In genomic region chr2:56318147-56318546, GRCh38 we compare ENCODE assay signal across 30 cellular contexts.
"Had no signal": no experiment of that assay in that cellular context is flagged by ENCODE, and none has a peak within 500 bp of the region (broad histone marks: within the 10 kb centered on the region; RNA-seq: fewer than 3 reads in every experiment).

No MANE protein-coding gene starts in this region.

- FAIRE-seq: astrocyte, bronchial epithelial cell, frontal cortex, TTC549 had no signal

- H3K27me3 ChIP-seq: brain microvascular endothelial cell, dorsolateral prefrontal cortex had no signal

- H3K36me3 ChIP-seq: brain microvascular endothelial cell had no signal

- H3K4me3 ChIP-seq: coronary artery, dorsolateral prefrontal cortex had no signal

- ATAC-seq: activated naive CD4-positive, alpha-beta T cell treated with anti-CD3 and anti-CD28 coated beads, Interleukin-2, amount 50 U/mL, for 72 hours; activated T-cell treated with anti-CD3 and anti-CD28 coated beads, Interleukin-2, amount 50 U/mL, for 72 hours; esophagus mucosa; WTC11 had no signal

- H3K27ac ChIP-seq: brain microvascular endothelial cell, coronary artery, dorsolateral prefrontal cortex, VCaP had no signal

- DNase-seq: activated CD4-positive, alpha-beta memory T cell treated with anti-CD3 and anti-CD28 coated beads, Interleukin-2, amount 10 ng/mL, durations not matched to agents 7 days and 5 days; activated CD4-positive, alpha-beta T cell treated with anti-CD3 and anti-CD28 coated beads for 1 hour; activated CD4-positive, alpha-beta T cell treated with anti-CD3 and anti-CD28 coated beads for 4 hours; activated CD4-positive, alpha-beta T cell treated with anti-CD3 and anti-CD28 coated beads, Interleukin-2, amount 10 ng/mL, durations not matched to agents 7 days and 5 days; activated CD4-positive, alpha-beta T cell treated with anti-CD3 and anti-CD28 coated beads, Interleukin-2, amount 50 U/mL, for 4 hours; activated CD8-positive, alpha-beta memory T cell treated with anti-CD3 and anti-CD28 coated beads, Interleukin-2, amount 50 U/mL, for 48 hours; activated gamma-delta T cell; activated naive CD4-positive, alpha-beta T cell; activated naive CD4-positive, alpha-beta T cell treated with anti-CD3 and anti-CD28 coated beads, Interleukin-2, amount 10 ng/mL, durations not matched to agents 7 days and 5 days; activated T-cell treated with anti-CD3 and anti-CD28 coated beads for 4 hours; activated T-cell treated with anti-CD3 and anti-CD28 coated beads, Interleukin-2, amount 50 U/mL, for 24 hours; activated T-cell treated with anti-CD3 and anti-CD28 coated beads, Interleukin-2, amount 50 U/mL, for 72 hours; amniotic stem cell; anterior cingulate cortex; brain microvascular endothelial cell; dorsolateral prefrontal cortex; effector memory CD4-positive, alpha-beta T cell; endodermal cell; foreskin fibroblast; head of caudate nucleus; T-helper 2 cell had no signal
